3 cellular contexts compared by ENCODE assay signal in the genomic region with DNA sequence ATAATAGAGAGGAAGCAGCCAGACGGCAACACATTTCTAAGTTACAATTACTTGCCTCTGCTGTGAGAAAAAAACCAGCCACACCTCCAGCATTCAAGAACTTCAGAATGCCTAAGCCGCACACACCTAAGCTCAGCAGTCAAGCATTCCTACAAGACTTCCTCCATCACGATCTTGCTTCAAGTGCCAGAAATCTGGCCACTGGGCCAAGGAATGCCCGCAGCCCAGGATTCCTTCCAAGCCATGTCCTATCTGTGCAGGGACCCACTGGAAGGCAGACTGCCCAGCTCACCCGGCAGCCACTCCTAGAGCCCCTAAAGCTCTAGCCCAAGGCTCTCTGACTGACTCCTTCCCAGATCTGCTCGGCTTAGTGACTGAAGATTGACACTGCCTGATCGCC. TPM values are rescaled to one million over a fixed set of nuclear protein-coding genes. Genes with fewer than 3 reads are reported as not detected.
"Had no signal": no experiment of that assay in that cellular context is flagged by ENCODE, and none has a peak within 500 bp of the region (broad histone marks: within the 10 kb centered on the region; RNA-seq: fewer than 3 reads in every experiment).

No MANE protein-coding gene starts in this region.

RNA-seq across cellular contexts. Expression of a gene that starts 58.1 kb away (rescaled TPM):
- total RNA-seq: fibroblast of villous mesenchyme, frontal cortex, gastrocnemius medialis had no signal
